ENCODE assay signal across 3 cellular contexts in genomic region chr21:31814356-31814755, GRCh38. TPM values are rescaled to one million over a fixed set of nuclear protein-coding genes. Genes with fewer than 3 reads are reported as not detected.
"Had no signal": no experiment of that assay in that cellular context is flagged by ENCODE, and none has a peak within 500 bp of the region (broad histone marks: within the 10 kb centered on the region; RNA-seq: fewer than 3 reads in every experiment).

No MANE protein-coding gene starts in this region.

RNA-seq across cellular contexts. Expression of gene HUNK, which starts 58.5 kb away (rescaled TPM):
- total RNA-seq: myocyte had no signal
- polyA plus RNA-seq: immature natural killer cell; naive thymus-derived CD4-positive, alpha-beta T cell had no signal
